Comparison of ENCODE assay signal across 8 cellular contexts in the genomic region with DNA sequence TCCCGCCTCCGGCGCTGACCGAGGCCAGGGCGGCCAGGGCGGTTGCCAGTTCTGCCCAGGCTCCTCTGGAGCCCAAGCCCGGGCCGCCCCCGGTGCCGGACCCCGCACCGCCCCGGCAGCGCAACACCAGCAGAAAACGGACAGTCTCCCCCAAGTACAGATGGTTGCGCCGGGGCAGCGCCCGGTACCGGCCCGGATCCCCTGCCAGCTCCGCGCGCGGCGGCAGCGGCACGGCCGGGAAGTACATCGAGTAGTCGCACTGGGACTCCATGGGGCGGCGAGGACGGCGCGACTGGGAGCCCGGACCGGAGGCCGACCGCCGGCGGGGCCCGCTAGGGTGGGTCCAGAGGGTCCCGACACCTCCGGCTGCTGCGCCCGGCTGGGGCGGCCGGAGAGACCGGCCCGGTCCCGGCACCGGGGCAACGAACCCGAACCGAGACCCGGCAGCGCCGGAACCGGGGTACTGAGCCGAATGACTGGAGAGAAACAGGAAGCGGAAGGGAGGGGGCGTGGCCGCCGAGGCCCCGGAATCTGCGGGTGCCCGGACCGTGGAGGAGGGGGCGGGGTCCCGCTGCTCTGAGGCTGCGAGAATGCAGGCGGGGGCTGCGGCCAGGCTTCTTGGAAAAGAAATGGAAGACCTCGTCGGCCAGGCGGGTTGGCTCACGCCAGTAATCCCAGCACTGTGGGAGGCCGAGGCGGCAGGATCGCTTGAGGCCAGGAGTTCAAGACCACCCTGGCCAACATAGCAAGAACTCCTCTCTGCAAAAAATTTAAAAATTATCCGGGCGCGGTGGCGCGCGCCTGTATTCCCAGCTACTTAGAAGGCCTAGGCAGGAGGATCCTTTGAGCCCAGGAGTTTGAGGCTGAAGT. TPM values are rescaled to one million over a fixed set of nuclear protein-coding genes. Genes with fewer than 3 reads are reported as not detected.
A peak's percentile ranks its signal among the peaks of the same experiment; 100 is the strongest.
DNase-seq lines count a peak whose midpoint lies in the region; ATAC-seq, FAIRE-seq and TF ChIP-seq lines count a peak whose summit lies in the region.

A gene with protein sequence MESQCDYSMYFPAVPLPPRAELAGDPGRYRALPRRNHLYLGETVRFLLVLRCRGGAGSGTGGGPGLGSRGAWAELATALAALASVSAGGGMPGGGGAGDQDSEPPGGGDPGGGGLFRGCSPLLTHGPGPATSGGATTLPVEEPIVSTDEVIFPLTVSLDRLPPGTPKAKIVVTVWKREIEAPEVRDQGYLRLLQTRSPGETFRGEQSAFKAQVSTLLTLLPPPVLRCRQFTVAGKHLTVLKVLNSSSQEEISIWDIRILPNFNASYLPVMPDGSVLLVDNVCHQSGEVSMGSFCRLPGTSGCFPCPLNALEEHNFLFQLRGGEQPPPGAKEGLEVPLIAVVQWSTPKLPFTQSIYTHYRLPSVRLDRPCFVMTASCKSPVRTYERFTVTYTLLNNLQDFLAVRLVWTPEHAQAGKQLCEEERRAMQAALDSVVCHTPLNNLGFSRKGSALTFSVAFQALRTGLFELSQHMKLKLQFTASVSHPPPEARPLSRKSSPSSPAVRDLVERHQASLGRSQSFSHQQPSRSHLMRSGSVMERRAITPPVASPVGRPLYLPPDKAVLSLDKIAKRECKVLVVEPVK (minus strand): TSS at position 495 of the 870 bp plus-strand sequence. CDS start 224 bp downstream, at position 271.

- FAIRE-seq in GM12892 (lab: Jason Lieb, UNC) = peak; percentile 51
- FAIRE-seq in urothelium cell line (lab: Jason Lieb, UNC) = no peak

- H3K4me1 ChIP-seq in right cardiac atrium (ENCODE audit: control insufficient read depth, insufficient read depth, low read length) = no peaks in the 10 kb centered on the region

- no peaks in the 10 kb centered on the region for H3K27me3 ChIP-seq in right cardiac atrium (ENCODE audit: control insufficient read depth, insufficient read depth)

- H3K4me3 ChIP-seq in right cardiac atrium (ENCODE audit: low read length) = peak within 1 kb of the TSS; percentile 69

- no peaks in the 10 kb centered on the region for H3K9me3 ChIP-seq in right cardiac atrium (ENCODE audit: control insufficient read depth, low read length)

- ATAC-seq in HG02938 (IDR thresholded peaks at IDR 0.05; ENCODE audit: unreplicated experiment) = peak; percentile 64
- peak; percentile 92 to 93 for ATAC-seq in right cardiac atrium

- TF ChIP-seq POLR2A in GM12892 (IDR thresholded peaks at IDR 0.05; ENCODE audit: low read depth, low read length) = peak; percentile 75; the same call in 1 of the 2 replicates

- peak within 1 kb of the TSS; percentile 13 for H3K27ac ChIP-seq in right cardiac atrium (ENCODE audit: low read length)

- intact Hi-C loops in right cardiac atrium (cut with DNase I) = no loop called here

- DNase-seq in GM12892 (ENCODE audit: insufficient read length) = peak; percentile 99
- DNase-seq in NCI-H187 treated with DMSO at 0.1 percent for 48 hours (lab: John Stamatoyannopoulos, UW) = peak; percentile 80
- DNase-seq in T-helper 22 cell (ENCODE audit: low read depth) = peak; percentile 82
- peak; percentile 45 to 95 (median 84) for DNase-seq in anterior cingulate cortex (lab: John Stamatoyannopoulos, UW)
- DNase-seq in right cardiac atrium = peak; percentile 96 to 99 (median 98)
- DNase-seq in putamen (ENCODE audit: low spot score) = peak; percentile 82
- DNase-seq in urothelium cell line (ENCODE audit: low spot score) = peak; percentile 99

- 1% methylated on average over 87 of the region's 87 CpGs for WGBS in right cardiac atrium

RNA-seq across cellular contexts. Expression of the gene that starts here (rescaled TPM):
- 10.1 TPM for polyA plus RNA-seq in GM12892 (2012; ENCODE audit: missing spikeins)
- 10 to 100 TPM in 2 of 4 donors, 1 to 10 TPM in 2; 7.2 to 11.5 (median 9.7) TPM for total RNA-seq in right cardiac atrium
- polyA plus RNA-seq in right cardiac atrium = 7.7 TPM

Comparison
In these comparisons a context has a peak if more than half of its experiments do, and no peak if none do; other contexts are left out.
1. Peak in every context shown above with its lines: DNase-seq, ATAC-seq, H3K4me3 ChIP-seq and H3K27ac ChIP-seq.